Comparison of ENCODE assay signal across 12 cellular contexts in genomic region chr11:10387209-10388083, GRCh38.
DNase-seq lines count a peak whose midpoint lies in the region; ATAC-seq, FAIRE-seq and TF ChIP-seq lines count a peak whose summit lies in the region.
"Had no signal": no experiment of that assay in that cellular context is flagged by ENCODE, and none has a peak within 500 bp of the region (broad histone marks: within the 10 kb centered on the region; RNA-seq: fewer than 3 reads in every experiment).

No MANE protein-coding gene starts in this region.

- no peaks in the 10 kb centered on the region for H3K9me3 ChIP-seq in sigmoid colon

- 56 to 66% methylated on average over 17 of the region's 17 CpGs for WGBS in sigmoid colon, 2 donors

- H3K4me1 ChIP-seq in sigmoid colon, result peaks cover 0 to 47% (median 46%) of the 10 kb centered on the region in 4 donors

- TF ChIP-seq EP300 in sigmoid colon (IDR thresholded peaks at IDR 0.05), result peak; percentile 14 to 58 (median 44)

- intact Hi-C loops in left ventricle myocardium superior (cut with micrococcal nuclease) (no loop called here), sigmoid colon (cut with DNase I) (no loop called here)

- TF ChIP-seq POLR2A in sigmoid colon (IDR thresholded peaks at IDR 0.05), result no peak

- ATAC-seq in left ventricle myocardium superior, result peak; percentile 79
- no peak for ATAC-seq in GM21529 (IDR thresholded peaks at IDR 0.05; ENCODE audit: unreplicated experiment)

- no peaks in the 10 kb centered on the region for H3K36me3 ChIP-seq in sigmoid colon

- H3K27ac ChIP-seq in C4-2B (peak overlapping the region; percentile 11; the same call in 1 of the 2 replicates), sigmoid colon (peak overlapping the region; percentile 66 to 79 (median 78))

- DNase-seq in amniotic epithelial cell (ENCODE audit: low read depth) (peak; percentile 43), left ventricle myocardium superior (peak; percentile 69), sigmoid colon (peak; percentile 93), activated T-cell treated with anti-CD3 and anti-CD28 coated beads for 4 hours (no peak), urothelium cell line (ENCODE audit: low spot score) (no peak)
- no peak for DNase-seq in stimulated activated CD4-positive, alpha-beta T cell treated with anti-CD3 and anti-CD28 coated beads, Interleukin-1b, Interleukin-23, amount 100 ng/mL, for 48 hours
- DNase-seq: activated B cell treated with CpG ODN at 0.5 μM for 24 hours; activated naive CD8-positive, alpha-beta T cell treated with anti-CD3 and anti-CD28 coated beads, Interleukin-2, amount 10 ng/mL, durations not matched to agents 7 days and 5 days; hippocampal formation; OCI-M1 had no signal

- TF ChIP-seq CTCF in C4-2B (conservative IDR thresholded peaks at IDR 0.05), result no peak
- no peak for TF ChIP-seq CTCF in sigmoid colon (IDR thresholded peaks at IDR 0.05)

- H3K4me3 ChIP-seq in sigmoid colon, result no peak overlapping the region

- FAIRE-seq in urothelium cell line (lab: Jason Lieb, UNC), result no peak

- H3K27me3 ChIP-seq in sigmoid colon, result no peaks in the 10 kb centered on the region

Comparison
In these comparisons a context has a peak if more than half of its experiments do, and no peak if none do; other contexts are left out.
1. DNase-seq: peak in amniotic epithelial cell (single experiment), left ventricle myocardium superior (single experiment) and sigmoid colon (single experiment); none in activated T-cell treated with anti-CD3 and anti-CD28 coated beads for 4 hours (single experiment), stimulated activated CD4-positive, alpha-beta T cell treated with anti-CD3 and anti-CD28 coated beads, Interleukin-1b, Interleukin-23, amount 100 ng/mL, for 48 hours (single experiment) and urothelium cell line (single experiment).